Comparison of ENCODE assay signal across 25 cellular contexts in the genomic region with DNA sequence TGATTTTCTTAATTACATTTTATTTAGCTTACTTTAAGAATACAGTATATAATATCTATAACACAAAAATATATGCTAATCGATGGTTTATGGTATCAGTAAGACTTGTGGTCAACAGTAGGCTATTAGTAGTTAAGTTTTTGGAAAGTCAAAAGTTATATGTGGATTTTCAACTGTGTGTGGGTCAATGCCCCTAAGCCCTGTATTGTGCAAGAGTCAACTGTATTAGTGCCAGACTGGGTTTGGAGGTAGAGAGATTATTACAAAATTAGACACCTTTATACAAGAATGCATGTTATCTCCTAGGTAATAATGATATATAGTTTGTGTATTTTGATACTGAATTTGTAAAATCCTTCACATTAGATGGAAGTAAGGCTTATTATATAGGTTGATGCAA.
DNase-seq lines count a peak whose midpoint lies in the region; ATAC-seq, FAIRE-seq and TF ChIP-seq lines count a peak whose summit lies in the region.
"Had no signal": no experiment of that assay in that cellular context is flagged by ENCODE, and none has a peak within 500 bp of the region (broad histone marks: within the 10 kb centered on the region; RNA-seq: fewer than 3 reads in every experiment).

No MANE protein-coding gene starts in this region.

- no peak overlapping the region for H3K4me3 Mint-ChIP-seq in activated naive CD4-positive, alpha-beta T cell treated with anti-CD3 and anti-CD28 coated beads for 36 hours
- H3K4me3 Mint-ChIP-seq: CD14-positive monocyte; CD4-positive, alpha-beta memory T cell; CD4-positive, CD25-positive, alpha-beta regulatory T cell; CD8-positive, alpha-beta memory T cell had no signal

- TF ChIP-seq POLR2A in HepG2 (IDR thresholded peaks at IDR 0.05; ENCODE audit: insufficient read depth in 1 of 2, low read depth in 2 of 2, low read length in 2 of 2), result no peak

- H4K20me1 ChIP-seq in HepG2 (ENCODE audit: insufficient read depth, low read length), result no peaks in the 10 kb centered on the region
- H4K20me1 ChIP-seq: BLaER1 had no signal

- no peak overlapping the region for H2AFZ ChIP-seq in HepG2 (ENCODE audit: low read length)

- ATAC-seq in HepG2 (no peak), left lobe of liver (peak; percentile 67), pancreas (no peak)

- no peaks in the 10 kb centered on the region for H3K27me3 Mint-ChIP-seq in activated naive CD4-positive, alpha-beta T cell treated with anti-CD3 and anti-CD28 coated beads for 36 hours (ENCODE audit: low read depth)
- H3K27me3 Mint-ChIP-seq: CD4-positive, alpha-beta memory T cell; CD4-positive, CD25-positive, alpha-beta regulatory T cell; CD8-positive, alpha-beta memory T cell had no signal

- no peak overlapping the region for H3K4me2 ChIP-seq in HepG2 (ENCODE audit: low read depth, low read length)
- H3K4me2 ChIP-seq: BLaER1 had no signal

- no peak for DNase-seq in HepG2 (ENCODE audit: low spot score)
- no peak for DNase-seq in left lobe of liver (ENCODE audit: low spot score)
- no peak for DNase-seq in pancreas
- DNase-seq in NCI-H2227 (lab: John Stamatoyannopoulos, UW; ENCODE audit: unreplicated experiment), result no peak
- no peak for DNase-seq in EL
- DNase-seq in activated naive CD4-positive, alpha-beta T cell treated with anti-CD3 and anti-CD28 coated beads for 36 hours, result no peak
- DNase-seq: 8988T; ACHN; BE2C; C1 segment of cervical spinal cord; CD4-positive, alpha-beta memory T cell; CD4-positive, CD25-positive, alpha-beta regulatory T cell; CD8-positive, alpha-beta memory T cell; COR-L47; DMS 273 treated with DMSO at 0.1 percent for 48 hours; DMS153; DMS79; DND-41; GF-D8 had no signal

- WGBS in liver, result 43% methylated on average over 1 of the region's 1 CpG
- WGBS in HepG2 (ENCODE audit: low lambda C conversion rate), result 0% methylated on average over 1 of the region's 1 CpG
- WGBS in pancreas, 2 donors, result 24 to 25% methylated on average over 1 of the region's 1 CpG

- no peak overlapping the region for H3K9ac ChIP-seq in liver (ENCODE audit: low read depth in 1 of 2, low read length in 2 of 2)
- no peak overlapping the region for H3K9ac ChIP-seq in HepG2 (ENCODE audit: insufficient read depth, low read depth, low read length)
- H3K9ac ChIP-seq: BLaER1 had no signal

- no peak overlapping the region for H3K4me3 ChIP-seq in liver (ENCODE audit: low read depth in 1 of 3, low read length in 3 of 3)
- H3K4me3 ChIP-seq in HepG2 (replicated peaks in 1 of 3; ENCODE audit: insufficient read depth in 1 of 3, low read depth in 2 of 3, low read length in 3 of 3), result no peak overlapping the region
- H3K4me3 ChIP-seq in pancreas, result no peak overlapping the region
- H3K4me3 ChIP-seq: BLaER1 had no signal

- BruUV-seq in HepG2 (replicated peaks; lab: Mats Ljungman, UMichigan), result no TSS peak

- no peaks in the 10 kb centered on the region for H3K27me3 ChIP-seq in liver (ENCODE audit: control insufficient read depth in 4 of 4, insufficient read depth in 4 of 4, low read length in 3 of 4)
- H3K27me3 ChIP-seq in HepG2 (ENCODE audit: control insufficient read depth in 1 of 2, insufficient read depth in 2 of 2, low read length in 2 of 2), result no peaks in the 10 kb centered on the region
- H3K27me3 ChIP-seq in pancreas, result peaks cover 0 to 4% (median 0%) of the 10 kb centered on the region in 4 donors
- H3K27me3 ChIP-seq: BE2C had no signal

- H3K9me3 ChIP-seq in liver (ENCODE audit: control insufficient read depth in 4 of 4, low read length in 3 of 4), result no peaks in the 10 kb centered on the region
- H3K9me3 ChIP-seq in HepG2 (ENCODE audit: low read length), result no peaks in the 10 kb centered on the region; the same call in 1 of the 2 replicates
- no peaks in the 10 kb centered on the region for H3K9me3 ChIP-seq in pancreas
- H3K9me3 ChIP-seq: BE2C, BLaER1 had no signal

- CTCF ChIA-PET in HepG2 (lab: Yijun Ruan, JAX; ENCODE audit: low intra/inter-chr PET ratio, low total read pairs), result no interaction called here
- CTCF ChIA-PET in activated naive CD4-positive, alpha-beta T cell treated with anti-CD3 and anti-CD28 coated beads for 36 hours (lab: Charles Lee), result no interaction called here

- no peak for TF ChIP-seq EP300 in HepG2 (IDR thresholded peaks at IDR 0.05; ENCODE audit: low read depth in 2 of 2, low read length in 2 of 2)
- no peak for TF ChIP-seq EP300 in HepG2 (CRISPR knock-in tag; IDR thresholded peaks at IDR 0.05; ENCODE audit: borderline replicate concordance)

- no peak overlapping the region for H3K27ac Mint-ChIP-seq in activated naive CD4-positive, alpha-beta T cell treated with anti-CD3 and anti-CD28 coated beads for 36 hours
- H3K27ac Mint-ChIP-seq: CD14-positive monocyte; CD4-positive, alpha-beta memory T cell; CD4-positive, CD25-positive, alpha-beta regulatory T cell; CD8-positive, alpha-beta memory T cell had no signal

- POLR2A ChIA-PET in HepG2 (lab: Yijun Ruan, JAX), result no interaction called here

- no peaks in the 10 kb centered on the region for H3K79me2 ChIP-seq in HepG2 (ENCODE audit: insufficient read depth, low read length)

- H3K9me3 Mint-ChIP-seq in activated naive CD4-positive, alpha-beta T cell treated with anti-CD3 and anti-CD28 coated beads for 36 hours, result no peaks in the 10 kb centered on the region
- H3K9me3 Mint-ChIP-seq: CD4-positive, alpha-beta memory T cell had no signal

- intact Hi-C loops in HepG2 (cut with micrococcal nuclease; ENCODE audit: unreplicated experiment), result no loop called here
- intact Hi-C loops in pancreas (cut with DNase I), result no loop called here
- intact Hi-C loops in activated naive CD4-positive, alpha-beta T cell treated with anti-CD3 and anti-CD28 coated beads for 36 hours (cut with micrococcal nuclease), result no loop called here

- H3K4me1 ChIP-seq in liver (ENCODE audit: control insufficient read depth in 4 of 4, insufficient read depth in 4 of 4, low read length in 3 of 4) (peaks cover 0 to 2% (median 0%) of the 10 kb centered on the region in 4 donors), HepG2 (ENCODE audit: insufficient read depth, low read length) (no peaks in the 10 kb centered on the region), pancreas (no peaks in the 10 kb centered on the region)
- H3K4me1 ChIP-seq: BE2C, BLaER1 had no signal

- H3K27ac ChIP-seq in liver (ENCODE audit: low read depth in 1 of 2, low read length in 2 of 2) (no peak overlapping the region), HepG2 (ENCODE audit: extremely low read length, insufficient read depth, low read length) (no peak overlapping the region), pancreas (no peak overlapping the region)
- H3K27ac ChIP-seq: BLaER1 had no signal

- no peaks in the 10 kb centered on the region for H3K36me3 ChIP-seq in liver (ENCODE audit: control insufficient read depth in 4 of 4, insufficient read depth in 3 of 4, low read depth in 1 of 4, low read length in 3 of 4)
- H3K36me3 ChIP-seq in HepG2 (replicated peaks in 1 of 2; ENCODE audit: control insufficient read depth in 1 of 2, insufficient read depth in 2 of 2, low read length in 2 of 2), result no peaks in the 10 kb centered on the region
- no peaks in the 10 kb centered on the region for H3K36me3 ChIP-seq in pancreas
- H3K36me3 ChIP-seq: BE2C, BLaER1 had no signal

- TF ChIP-seq CTCF in liver (IDR thresholded peaks at IDR 0.05; ENCODE audit: low read depth, low read length, missing input control), result no peak
- no peak for TF ChIP-seq CTCF in HepG2 (CRISPR knock-in tag; IDR thresholded peaks at IDR 0.05)
- TF ChIP-seq CTCF in pancreas (IDR thresholded peaks at IDR 0.05), result no peak

- no peaks in the 10 kb centered on the region for H3K36me3 Mint-ChIP-seq in activated naive CD4-positive, alpha-beta T cell treated with anti-CD3 and anti-CD28 coated beads for 36 hours (ENCODE audit: low read depth)
- H3K36me3 Mint-ChIP-seq: CD14-positive monocyte; CD4-positive, alpha-beta memory T cell; CD4-positive, CD25-positive, alpha-beta regulatory T cell; CD8-positive, alpha-beta memory T cell had no signal

- no peak for TF ChIP-seq RAD21 in liver (IDR thresholded peaks at IDR 0.05)
- no peak for TF ChIP-seq RAD21 in HepG2 (CRISPR knock-in tag; IDR thresholded peaks at IDR 0.05)

- no peaks in the 10 kb centered on the region for H3K4me1 Mint-ChIP-seq in activated naive CD4-positive, alpha-beta T cell treated with anti-CD3 and anti-CD28 coated beads for 36 hours (ENCODE audit: low read depth)
- H3K4me1 Mint-ChIP-seq: CD14-positive monocyte; CD4-positive, alpha-beta memory T cell; CD4-positive, CD25-positive, alpha-beta regulatory T cell; CD8-positive, alpha-beta memory T cell had no signal

- FAIRE-seq in HepG2 (lab: Jason Lieb, UNC), result no peak
- FAIRE-seq in pancreas (lab: Jason Lieb, UNC), result peak; percentile 17
- FAIRE-seq: A204.1, G401.6, GM12891 had no signal

- in situ Hi-C loops in HepG2 (cut with HindIII; ENCODE audit: extremely low pct_ligation_motif_present, low pct_unique_long_range_greater_than_20kb), result no loop called here

TF ChIP-seq in liver, 16 proteins besides CTCF, POLR2A, EP300 and RAD21:
- TF ChIP-seq RXRA (IDR thresholded peaks at IDR 0.05) (peak; percentile 74 to 85), TAF1 (conservative IDR thresholded peaks at IDR 0.05) (no peak), HNF4A (conservative IDR thresholded peaks at IDR 0.05) (peak in 1 of 2 donors; percentile 17)

TF ChIP-seq in HepG2, 621 proteins besides CTCF, POLR2A, EP300 and RAD21 (continues in another document):
- TF ChIP-seq, protein P1, sequence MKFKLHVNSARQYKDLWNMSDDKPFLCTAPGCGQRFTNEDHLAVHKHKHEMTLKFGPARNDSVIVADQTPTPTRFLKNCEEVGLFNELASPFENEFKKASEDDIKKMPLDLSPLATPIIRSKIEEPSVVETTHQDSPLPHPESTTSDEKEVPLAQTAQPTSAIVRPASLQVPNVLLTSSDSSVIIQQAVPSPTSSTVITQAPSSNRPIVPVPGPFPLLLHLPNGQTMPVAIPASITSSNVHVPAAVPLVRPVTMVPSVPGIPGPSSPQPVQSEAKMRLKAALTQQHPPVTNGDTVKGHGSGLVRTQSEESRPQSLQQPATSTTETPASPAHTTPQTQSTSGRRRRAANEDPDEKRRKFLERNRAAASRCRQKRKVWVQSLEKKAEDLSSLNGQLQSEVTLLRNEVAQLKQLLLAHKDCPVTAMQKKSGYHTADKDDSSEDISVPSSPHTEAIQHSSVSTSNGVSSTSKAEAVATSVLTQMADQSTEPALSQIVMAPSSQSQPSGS (CRISPR knock-in tag; IDR thresholded peaks at IDR 0.05), result no peak
- no peak for TF ChIP-seq ZNF354B (CRISPR knock-in tag; IDR thresholded peaks at IDR 0.05)
- TF ChIP-seq, protein P2, sequence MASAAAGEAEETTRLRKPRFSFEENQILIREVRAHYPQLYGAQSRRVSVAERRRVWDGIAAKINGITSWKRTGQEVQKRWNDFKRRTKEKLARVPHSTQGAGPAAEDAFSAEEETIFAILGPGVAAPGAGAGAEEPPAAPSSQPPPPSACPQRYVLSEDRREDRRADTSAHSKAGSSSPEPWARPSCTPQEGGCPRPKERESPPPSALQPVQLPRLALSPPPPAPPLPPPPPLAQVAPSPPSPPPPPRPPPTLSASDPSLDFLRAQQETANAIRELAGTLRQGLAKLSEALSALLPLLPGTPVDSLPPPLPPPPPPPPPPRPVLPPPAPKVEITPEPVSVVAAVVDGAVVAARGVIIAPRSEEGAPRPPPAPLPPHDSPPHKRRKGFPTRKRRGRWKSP (CRISPR knock-in tag; IDR thresholded peaks at IDR 0.05), result no peak
